Comparison of ENCODE assay signal across 21 cellular contexts in genomic region chr15:58573270-58573669, GRCh38.
"Had no signal": no experiment of that assay in that cellular context is flagged by ENCODE, and none has a peak within 500 bp of the region (broad histone marks: within the 10 kb centered on the region; RNA-seq: fewer than 3 reads in every experiment).

No MANE protein-coding gene starts in this region.

- H3K27me3 ChIP-seq: SJCRH30 had no signal

- DNase-seq: KBM-7, MV-4-11, NCI-H1048, NCI-H1105, NCI-H1417, NCI-H1436 treated with DMSO at 0.1 percent for 48 hours, NCI-H1694, NCI-H187 treated with DMSO at 0.1 percent for 48 hours, NCI-H2029 treated with DMSO at 0.1 percent for 48 hours, NCI-H2107, NCI-H2171, NCI-H226, NCI-H446, NCI-H510A, NCI-H524 treated with DMSO at 0.1 percent for 48 hours, NCI-H69, NCI-H774, SHP77, SJCRH30 had no signal

- ATAC-seq: SK-N-SH treated with all-trans-retinoic acid at 6 μM for 48 hours had no signal

- H3K4me3 ChIP-seq: SJCRH30 had no signal

- H3K36me3 ChIP-seq: SJCRH30 had no signal

- H3K27ac ChIP-seq: RWPE1, SJCRH30 had no signal
